ENCODE assay signal across 35 cellular contexts in the genomic region with DNA sequence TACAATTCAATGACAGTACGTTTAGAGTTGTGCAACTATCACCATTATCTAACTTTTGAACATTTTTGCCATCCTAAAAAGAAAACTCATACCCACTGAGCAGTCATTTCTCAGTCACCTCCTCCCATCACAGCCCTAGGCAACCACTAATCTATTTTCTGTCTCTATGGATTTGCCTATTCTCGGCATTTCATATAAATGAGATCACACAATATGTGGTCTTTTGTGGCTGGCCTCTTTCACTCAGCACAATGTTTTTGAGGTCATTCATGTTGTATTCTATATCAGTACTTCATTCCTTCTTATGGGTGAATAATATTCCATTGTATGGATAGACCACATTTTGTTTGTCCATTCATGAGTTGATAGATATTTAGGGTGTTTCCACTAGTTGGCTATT.
"Had no signal": no experiment of that assay in that cellular context is flagged by ENCODE, and none has a peak within 500 bp of the region (broad histone marks: within the 10 kb centered on the region; RNA-seq: fewer than 3 reads in every experiment).

No MANE protein-coding gene starts in this region.

- H3K9me3 ChIP-seq: body of pancreas, colonic mucosa had no signal

- H3K4me3 ChIP-seq: body of pancreas, colonic mucosa had no signal

- DNase-seq: activated CD4-positive, alpha-beta memory T cell treated with anti-CD3 and anti-CD28 coated beads, Interleukin-2, amount 10 ng/mL, durations not matched to agents 7 days and 5 days; activated CD4-positive, alpha-beta T cell treated with anti-CD3 and anti-CD28 coated beads for 1 hour; activated CD4-positive, alpha-beta T cell treated with anti-CD3 and anti-CD28 coated beads for 48 hours; activated CD4-positive, CD25-positive, alpha-beta regulatory T cell; activated CD8-positive, alpha-beta memory T cell treated with anti-CD3 and anti-CD28 coated beads for 24 hours; activated CD8-positive, alpha-beta memory T cell treated with anti-CD3 and anti-CD28 coated beads, Interleukin-2, amount 10 ng/mL, durations not matched to agents 7 days and 5 days; activated effector memory CD4-positive, alpha-beta T cell treated with anti-CD3 and anti-CD28 coated beads, Interleukin-2, amount 50 U/mL, for 16 hours; activated naive CD4-positive, alpha-beta T cell; activated naive CD4-positive, alpha-beta T cell treated with anti-CD3 and anti-CD28 coated beads, Interleukin-2, amount 50 U/mL, for 16 hours; activated naive CD8-positive, alpha-beta T cell treated with anti-CD3 and anti-CD28 coated beads for 36 hours; activated T-cell treated with anti-CD3 and anti-CD28 coated beads, Interleukin-2, amount 50 U/mL, for 1 hour; activated T-cell treated with anti-CD3 and anti-CD28 coated beads, Interleukin-2, amount 50 U/mL, for 72 hours; amniotic stem cell; aorta; body of pancreas; central memory CD4-positive, alpha-beta T cell; colonic mucosa; NCI-H1092 treated with DMSO at 0.1 percent for 48 hours; NCI-H1417; NCI-H187 treated with DMSO at 0.1 percent for 48 hours; NCI-H2081; NCI-H2171 treated with DMSO at 0.1 percent for 48 hours; NCI-H2227 treated with DMSO at 0.1 percent for 48 hours; NCI-H446 treated with DMSO at 0.1 percent for 48 hours; NCI-H524; SIG-M5; SW 1271; T-helper 1 cell; T-helper 2 cell; T-helper 9 cell; WERI-Rb-1 had no signal

- H3K27me3 ChIP-seq: body of pancreas, colonic mucosa had no signal

- H3K4me3 Mint-ChIP-seq: activated CD4-positive, alpha-beta memory T cell treated with anti-CD3 and anti-CD28 coated beads, Interleukin-2, amount 10 ng/mL, durations not matched to agents 7 days and 5 days; activated CD8-positive, alpha-beta memory T cell treated with anti-CD3 and anti-CD28 coated beads, Interleukin-2, amount 10 ng/mL, durations not matched to agents 7 days and 5 days; activated naive CD8-positive, alpha-beta T cell treated with anti-CD3 and anti-CD28 coated beads for 36 hours; activated T-cell treated with anti-CD3 and anti-CD28 coated beads, Interleukin-2, amount 50 U/mL, for 72 hours; activated T-helper 17 cell treated with anti-CD3 and anti-CD28 coated beads, Interleukin-2, amount 50 U/mL, for 72 hours had no signal

- H3K9me3 Mint-ChIP-seq: activated CD4-positive, alpha-beta memory T cell treated with anti-CD3 and anti-CD28 coated beads, Interleukin-2, amount 10 ng/mL, durations not matched to agents 7 days and 5 days; activated naive CD8-positive, alpha-beta T cell treated with anti-CD3 and anti-CD28 coated beads for 36 hours; activated T-cell treated with anti-CD3 and anti-CD28 coated beads, Interleukin-2, amount 50 U/mL, for 72 hours; activated T-helper 17 cell treated with anti-CD3 and anti-CD28 coated beads, Interleukin-2, amount 50 U/mL, for 72 hours had no signal

- H3K27ac Mint-ChIP-seq: activated CD4-positive, alpha-beta memory T cell treated with anti-CD3 and anti-CD28 coated beads, Interleukin-2, amount 10 ng/mL, durations not matched to agents 7 days and 5 days; activated CD8-positive, alpha-beta memory T cell treated with anti-CD3 and anti-CD28 coated beads, Interleukin-2, amount 10 ng/mL, durations not matched to agents 7 days and 5 days; activated naive CD8-positive, alpha-beta T cell treated with anti-CD3 and anti-CD28 coated beads for 36 hours; activated T-cell treated with anti-CD3 and anti-CD28 coated beads, Interleukin-2, amount 50 U/mL, for 72 hours; activated T-helper 17 cell treated with anti-CD3 and anti-CD28 coated beads, Interleukin-2, amount 50 U/mL, for 72 hours had no signal

- H3K4me1 Mint-ChIP-seq: activated CD4-positive, alpha-beta memory T cell treated with anti-CD3 and anti-CD28 coated beads, Interleukin-2, amount 10 ng/mL, durations not matched to agents 7 days and 5 days; activated CD8-positive, alpha-beta memory T cell treated with anti-CD3 and anti-CD28 coated beads, Interleukin-2, amount 10 ng/mL, durations not matched to agents 7 days and 5 days; activated naive CD8-positive, alpha-beta T cell treated with anti-CD3 and anti-CD28 coated beads for 36 hours; activated T-helper 17 cell treated with anti-CD3 and anti-CD28 coated beads, Interleukin-2, amount 50 U/mL, for 72 hours had no signal

- H3K36me3 Mint-ChIP-seq: activated CD8-positive, alpha-beta memory T cell treated with anti-CD3 and anti-CD28 coated beads, Interleukin-2, amount 10 ng/mL, durations not matched to agents 7 days and 5 days; activated naive CD8-positive, alpha-beta T cell treated with anti-CD3 and anti-CD28 coated beads for 36 hours had no signal

- H3K27ac ChIP-seq: body of pancreas, colonic mucosa, RWPE1, WERI-Rb-1 had no signal

- H3K4me1 ChIP-seq: body of pancreas, colonic mucosa had no signal

- H3K36me3 ChIP-seq: colonic mucosa had no signal

- ATAC-seq: activated CD8-positive, alpha-beta memory T cell treated with anti-CD3 and anti-CD28 coated beads, Interleukin-2, amount 10 ng/mL, durations not matched to agents 7 days and 5 days; activated T-cell treated with anti-CD3 and anti-CD28 coated beads, Interleukin-2, amount 50 U/mL, for 72 hours; activated T-helper 17 cell treated with anti-CD3 and anti-CD28 coated beads, Interleukin-2, amount 50 U/mL, for 72 hours; body of pancreas; Panc1; Right ventricle myocardium inferior had no signal

- H3K27me3 Mint-ChIP-seq: activated CD4-positive, alpha-beta memory T cell treated with anti-CD3 and anti-CD28 coated beads, Interleukin-2, amount 10 ng/mL, durations not matched to agents 7 days and 5 days; activated naive CD8-positive, alpha-beta T cell treated with anti-CD3 and anti-CD28 coated beads for 36 hours; activated T-helper 17 cell treated with anti-CD3 and anti-CD28 coated beads, Interleukin-2, amount 50 U/mL, for 72 hours had no signal
